Comparison of ENCODE assay signal across 28 cellular contexts in the genomic region with DNA sequence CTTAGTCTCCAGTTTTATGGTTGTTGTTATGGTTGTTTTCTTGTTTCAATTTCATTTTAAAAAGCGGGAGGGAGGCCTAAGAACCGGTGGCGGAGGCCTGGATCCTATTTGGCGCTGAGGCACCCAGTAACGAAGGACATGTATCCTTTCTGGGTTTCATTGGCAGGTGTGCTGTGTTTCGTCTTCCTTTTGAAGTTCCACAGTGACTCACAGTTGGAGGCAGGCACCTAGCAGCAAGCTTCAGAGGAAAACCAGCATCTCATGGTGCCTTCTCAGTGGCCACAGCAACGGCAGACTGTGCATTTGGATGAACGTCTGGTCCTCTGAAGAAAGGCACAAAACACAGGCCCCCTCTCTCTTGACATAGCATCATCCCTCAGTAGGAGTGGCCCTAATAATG.
"Had no signal": no experiment of that assay in that cellular context is flagged by ENCODE, and none has a peak within 500 bp of the region (broad histone marks: within the 10 kb centered on the region; RNA-seq: fewer than 3 reads in every experiment).

No MANE protein-coding gene starts in this region.

- H3K4me3 Mint-ChIP-seq: natural killer cell; nephron progenitor cell; neural progenitor cell; stimulated activated effector memory CD8-positive, alpha-beta T cell treated with anti-CD3 and anti-CD28 coated beads, Interleukin-12 subunit alpha, Interleukin-12 subunit beta, amount 100 ng/mL, for 72 hours; stimulated activated naive B cell treated with anti-CD40 and anti-IgM and Interleukin-4, amounts not matched to agents 10 μg/mL and 1 μg/mL and 100 μg/mL, for 72 hours; stimulated activated naive CD8-positive, alpha-beta T cell treated with anti-CD3 and anti-CD28 coated beads, Interleukin-15, Interleukin-2, amounts not matched to agents 100 ng/mL and 50 ng/mL, for 24 hours had no signal

- H3K27ac ChIP-seq: neural progenitor cell, ovary, parathyroid adenoma, psoas muscle, right lobe of liver, stomach, thoracic aorta, thyroid gland, tibial nerve, upper lobe of left lung, vagina had no signal

- ATAC-seq: natural killer cell; psoas muscle; right cardiac atrium; right lobe of liver; stimulated activated effector memory CD8-positive, alpha-beta T cell treated with anti-CD3 and anti-CD28 coated beads, Interleukin-12 subunit alpha, Interleukin-12 subunit beta, amount 100 ng/mL, for 72 hours; stimulated activated naive B cell treated with anti-CD40 and anti-IgM and Interleukin-4, amounts not matched to agents 10 μg/mL and 1 μg/mL and 100 μg/mL, for 72 hours had no signal

- DNase-seq: natural killer cell; nephron progenitor cell; occipital lobe; ovary; posterior cingulate gyrus; psoas muscle; right cardiac atrium; right lobe of liver; sigmoid colon; small intestine; stimulated activated CD4-positive, alpha-beta T cell treated with anti-CD3 and anti-CD28 coated beads, Interleukin-15, amount 100 ng/mL, for 24 hours; stimulated activated CD4-positive, alpha-beta T cell treated with anti-CD3 and anti-CD28 coated beads, Interleukin-2, amount 100 ng/mL, for 24 hours; stimulated activated CD4-positive, alpha-beta T cell treated with anti-CD3 and anti-CD28 coated beads, Interleukin-2, amount 100 ng/mL, for 48 hours; stimulated activated CD4-positive, alpha-beta T cell treated with anti-CD3 and anti-CD28 coated beads, Interleukin-4, amount 100 ng/mL, for 24 hours; stimulated activated naive B cell treated with anti-CD40 and anti-IgM and Interleukin-4, amounts not matched to agents 10 μg/mL and 1 μg/mL and 100 μg/mL, for 72 hours; stimulated activated naive CD4-positive, alpha-beta T cell treated with Interleukin-2 at 50 U/mL for 16 hours; stomach; thyroid gland; trophoblast cell; upper lobe of left lung had no signal

- H3K9me3 Mint-ChIP-seq: nephron progenitor cell; stimulated activated naive CD8-positive, alpha-beta T cell treated with anti-CD3 and anti-CD28 coated beads, Interleukin-15, Interleukin-2, amounts not matched to agents 100 ng/mL and 50 ng/mL, for 24 hours had no signal

- H3K4me1 Mint-ChIP-seq: natural killer cell; stimulated activated effector memory CD8-positive, alpha-beta T cell treated with anti-CD3 and anti-CD28 coated beads, Interleukin-12 subunit alpha, Interleukin-12 subunit beta, amount 100 ng/mL, for 72 hours; stimulated activated naive B cell treated with anti-CD40 and anti-IgM and Interleukin-4, amounts not matched to agents 10 μg/mL and 1 μg/mL and 100 μg/mL, for 72 hours had no signal

- H3K79me2 ChIP-seq: parathyroid adenoma had no signal

- H3K36me3 Mint-ChIP-seq: natural killer cell; neural progenitor cell; stimulated activated effector memory CD8-positive, alpha-beta T cell treated with anti-CD3 and anti-CD28 coated beads, Interleukin-12 subunit alpha, Interleukin-12 subunit beta, amount 100 ng/mL, for 72 hours; stimulated activated naive B cell treated with anti-CD40 and anti-IgM and Interleukin-4, amounts not matched to agents 10 μg/mL and 1 μg/mL and 100 μg/mL, for 72 hours had no signal

- H3K4me3 ChIP-seq: neural progenitor cell, ovary, psoas muscle, right lobe of liver, sigmoid colon, stomach, thoracic aorta, thyroid gland, tibial nerve, upper lobe of left lung, vagina had no signal

- H3K27ac Mint-ChIP-seq: natural killer cell; nephron progenitor cell; progenitor cell of endocrine pancreas; stimulated activated effector memory CD8-positive, alpha-beta T cell treated with anti-CD3 and anti-CD28 coated beads, Interleukin-12 subunit alpha, Interleukin-12 subunit beta, amount 100 ng/mL, for 72 hours; stimulated activated naive B cell treated with anti-CD40 and anti-IgM and Interleukin-4, amounts not matched to agents 10 μg/mL and 1 μg/mL and 100 μg/mL, for 72 hours; stimulated activated naive CD8-positive, alpha-beta T cell treated with anti-CD3 and anti-CD28 coated beads, Interleukin-15, Interleukin-2, amounts not matched to agents 100 ng/mL and 50 ng/mL, for 24 hours had no signal

- H3K27me3 ChIP-seq: neural progenitor cell, ovary, right lobe of liver, sigmoid colon, stomach, thyroid gland, tibial nerve, upper lobe of left lung, vagina had no signal

- H3K4me1 ChIP-seq: parathyroid adenoma, psoas muscle, right lobe of liver, stomach, thyroid gland, tibial nerve, upper lobe of left lung, vagina had no signal

- H3K9ac ChIP-seq: neural progenitor cell, parathyroid adenoma had no signal

- H3K4me2 ChIP-seq: neural progenitor cell had no signal

- H3K27me3 Mint-ChIP-seq: stimulated activated naive B cell treated with anti-CD40 and anti-IgM and Interleukin-4, amounts not matched to agents 10 μg/mL and 1 μg/mL and 100 μg/mL, for 72 hours; stimulated activated naive CD8-positive, alpha-beta T cell treated with anti-CD3 and anti-CD28 coated beads, Interleukin-15, Interleukin-2, amounts not matched to agents 100 ng/mL and 50 ng/mL, for 24 hours had no signal

- H2AFZ ChIP-seq: neural progenitor cell, parathyroid adenoma had no signal

- H3K36me3 ChIP-seq: neural progenitor cell, ovary, right lobe of liver, sigmoid colon, stomach, thoracic aorta, thyroid gland, tibial nerve, upper lobe of left lung, vagina had no signal

- H3K9me3 ChIP-seq: ovary, psoas muscle, right lobe of liver, sigmoid colon, stomach, thoracic aorta, thyroid gland, tibial nerve, upper lobe of left lung, vagina had no signal
